ENCODE assay signal across 8 cellular contexts in genomic region chr9:113581865-113582697, GRCh38.
DNase-seq lines count a peak whose midpoint lies in the region; ATAC-seq and TF ChIP-seq lines count a peak whose summit lies in the region.

No MANE protein-coding gene starts in this region.

- H3K79me2 ChIP-seq in DOHH2 (ENCODE audit: control insufficient read depth, low read length): no peaks in the 10 kb centered on the region

- H4K20me1 ChIP-seq in DOHH2 (ENCODE audit: control insufficient read depth, insufficient read depth, low read depth, low read length): no peaks in the 10 kb centered on the region

- DNase-seq in MG63 (peak; percentile 73), fibroblast of gingiva (ENCODE audit: low read depth) (peak; percentile 86), osteocyte (ENCODE audit: extremely low spot score, unreplicated experiment) (peak; percentile 91), thyroid gland (peak; percentile 75 to 78), NCI-H1417 (lab: John Stamatoyannopoulos, UW) (no peak)
- peak; percentile 85 for DNase-seq in activated CD8-positive, alpha-beta memory T cell treated with anti-CD3 and anti-CD28 coated beads, Interleukin-2, amount 50 U/mL, for 48 hours

- H3K27me3 Mint-ChIP-seq in osteocyte (ENCODE audit: unreplicated experiment): no peaks in the 10 kb centered on the region

- WGBS in thyroid gland, 2 donors: 43 to 53% methylated on average over 17 of the region's 17 CpGs

- H3K4me1 ChIP-seq in DOHH2 (ENCODE audit: control insufficient read depth, low read length) (peaks cover 61% of the 10 kb centered on the region), thyroid gland (peaks cover 44 to 74% of the 10 kb centered on the region in 2 donors)

- no peaks in the 10 kb centered on the region for H3K9me2 ChIP-seq in DOHH2 (replicated peaks; ENCODE audit: control insufficient read depth, low read length)

- H3K9me3 Mint-ChIP-seq in osteocyte (ENCODE audit: unreplicated experiment): no peaks in the 10 kb centered on the region

- intact Hi-C loops in thyroid gland (cut with DNase I): no loop called here

- H3K4me3 Mint-ChIP-seq in osteocyte (ENCODE audit: unreplicated experiment): no peak overlapping the region

- H3K27ac ChIP-seq in DOHH2 (ENCODE audit: low read depth, low read length) (peak overlapping the region; percentile 43), thyroid gland (peak overlapping the region; percentile 91 to 97 (median 96))

- H3K4me1 Mint-ChIP-seq in osteocyte (ENCODE audit: unreplicated experiment): peaks cover 62% of the 10 kb centered on the region

- peaks cover 6% of the 10 kb centered on the region for H3F3A ChIP-seq in DOHH2 (ENCODE audit: control insufficient read depth, insufficient read depth)

- H3K4me3 ChIP-seq in DOHH2 (ENCODE audit: low read length): peak overlapping the region; percentile 51
- no peak overlapping the region for H3K4me3 ChIP-seq in MG63
- peak overlapping the region in 1 of 3 donors; percentile 12 for H3K4me3 ChIP-seq in thyroid gland (replicated peaks in 1 of 3)

- no peak for TF ChIP-seq POLR2A in thyroid gland (IDR thresholded peaks at IDR 0.05)

- H3K36me3 ChIP-seq in DOHH2 (ENCODE audit: control insufficient read depth, low read length) (0 out of 2 replicates have a peak, but pooled peaks cover 5% of the 10 kb centered on the region), MG63 (peaks cover 25% of the 10 kb centered on the region), thyroid gland (peaks cover 16 to 18% of the 10 kb centered on the region in 2 donors)

- TF ChIP-seq CTCF in DOHH2 (IDR thresholded peaks at IDR 0.05; ENCODE audit: low read depth, low read length, poor library complexity, severe bottlenecking) (peak; percentile 45), osteocyte (IDR thresholded peaks at IDR 0.05) (peak; percentile 45), thyroid gland (IDR thresholded peaks at IDR 0.05) (peak in 3 of 6 experiments; percentile 28 to 46 (median 32))

- no peaks in the 10 kb centered on the region for H3K9me3 ChIP-seq in DOHH2 (ENCODE audit: control insufficient read depth, insufficient read depth, low read length)
- H3K9me3 ChIP-seq in MG63: no peaks in the 10 kb centered on the region
- H3K9me3 ChIP-seq in thyroid gland: no peaks in the 10 kb centered on the region

- H3K27ac Mint-ChIP-seq in osteocyte (ENCODE audit: unreplicated experiment): peak overlapping the region; percentile 93

- H3K4me2 ChIP-seq in DOHH2 (ENCODE audit: low read length): peak overlapping the region; percentile 91

- peaks cover 33% of the 10 kb centered on the region for H3K36me3 Mint-ChIP-seq in osteocyte (ENCODE audit: unreplicated experiment)

- H3K27me3 ChIP-seq in DOHH2 (ENCODE audit: control insufficient read depth, low read length): no peaks in the 10 kb centered on the region
- no peaks in the 10 kb centered on the region for H3K27me3 ChIP-seq in MG63
- H3K27me3 ChIP-seq in thyroid gland: no peaks in the 10 kb centered on the region

- ATAC-seq in GM21526 (IDR thresholded peaks at IDR 0.05; ENCODE audit: low FRiP score, unreplicated experiment): peak; percentile 79

Comparison
In these comparisons a context has a peak if more than half of its experiments do, and no peak if none do; other contexts are left out.
1. DNase-seq: peak in MG63 (single experiment), activated CD8-positive, alpha-beta memory T cell treated with anti-CD3 and anti-CD28 coated beads, Interleukin-2, amount 50 U/mL, for 48 hours (single experiment), fibroblast of gingiva (single experiment), osteocyte (single experiment) and thyroid gland (2 of 2); none in NCI-H1417 (0 of 3).